Comparison of ENCODE assay signal across 29 cellular contexts in the genomic region with DNA sequence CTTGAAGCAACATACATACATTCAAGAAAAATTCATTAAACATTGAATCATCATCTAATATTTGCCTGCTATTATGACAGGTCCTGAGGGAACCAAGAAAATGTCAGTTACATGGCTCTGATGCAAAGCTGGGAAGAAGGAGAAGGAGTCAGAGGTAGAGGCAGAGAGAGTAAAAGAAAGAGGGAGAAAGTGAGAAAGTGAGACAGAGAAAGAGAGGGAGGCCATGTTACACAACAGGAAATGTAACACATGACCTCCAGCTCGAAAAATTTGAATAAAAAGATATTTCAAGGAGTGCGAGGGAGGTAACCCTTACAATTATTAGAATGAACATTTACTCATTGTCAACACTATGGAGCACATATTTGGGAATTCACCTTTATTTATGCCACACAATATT.
"Had no signal": no experiment of that assay in that cellular context is flagged by ENCODE, and none has a peak within 500 bp of the region (broad histone marks: within the 10 kb centered on the region; RNA-seq: fewer than 3 reads in every experiment).

No MANE protein-coding gene starts in this region.

- H3K4me3 ChIP-seq: ascending aorta, breast epithelium, esophagus squamous epithelium, gastroesophageal sphincter had no signal

- H3K4me1 ChIP-seq: ascending aorta, breast epithelium, esophagus squamous epithelium, gastroesophageal sphincter had no signal

- H3K4me3 Mint-ChIP-seq: activated CD4-positive, alpha-beta memory T cell treated with anti-CD3 and anti-CD28 coated beads, Interleukin-2, amount 10 ng/mL, durations not matched to agents 7 days and 5 days; activated CD4-positive, alpha-beta T cell treated with anti-CD3 and anti-CD28 coated beads, Interleukin-2, amount 10 ng/mL, durations not matched to agents 7 days and 5 days; activated naive CD4-positive, alpha-beta T cell treated with anti-CD3 and anti-CD28 coated beads, Interleukin-2, amount 10 ng/mL, durations not matched to agents 7 days and 5 days; activated naive CD8-positive, alpha-beta T cell treated with anti-CD3 and anti-CD28 coated beads, Interleukin-2, amount 10 ng/mL, durations not matched to agents 7 days and 5 days; activated T-cell treated with anti-CD3 and anti-CD28 coated beads, Interleukin-2, amount 50 U/mL, for 24 hours; activated T-cell treated with anti-CD3 and anti-CD28 coated beads, Interleukin-2, amount 50 U/mL, for 72 hours; brain; central memory CD8-positive, alpha-beta T cell; T-helper 17 cell; T-helper 2 cell treated with Interferon-gamma antibody and Interleukin-4, amounts not matched to agents 5 μg/mL and 100 μg/mL, for 36 hours had no signal

- H3K36me3 ChIP-seq: ascending aorta, breast epithelium, esophagus squamous epithelium, gastroesophageal sphincter had no signal

- H3K27me3 Mint-ChIP-seq: activated naive CD4-positive, alpha-beta T cell treated with anti-CD3 and anti-CD28 coated beads, Interleukin-2, amount 10 ng/mL, durations not matched to agents 7 days and 5 days; central memory CD8-positive, alpha-beta T cell had no signal

- H3K4me1 Mint-ChIP-seq: activated CD4-positive, alpha-beta memory T cell treated with anti-CD3 and anti-CD28 coated beads, Interleukin-2, amount 10 ng/mL, durations not matched to agents 7 days and 5 days; activated CD4-positive, alpha-beta T cell treated with anti-CD3 and anti-CD28 coated beads, Interleukin-2, amount 10 ng/mL, durations not matched to agents 7 days and 5 days; activated naive CD4-positive, alpha-beta T cell treated with anti-CD3 and anti-CD28 coated beads, Interleukin-2, amount 10 ng/mL, durations not matched to agents 7 days and 5 days; activated naive CD8-positive, alpha-beta T cell treated with anti-CD3 and anti-CD28 coated beads, Interleukin-2, amount 10 ng/mL, durations not matched to agents 7 days and 5 days; central memory CD8-positive, alpha-beta T cell; T-helper 17 cell had no signal

- H3K27me3 ChIP-seq: ascending aorta, breast epithelium, esophagus squamous epithelium, gastroesophageal sphincter had no signal

- H3K36me3 Mint-ChIP-seq: activated naive CD4-positive, alpha-beta T cell treated with anti-CD3 and anti-CD28 coated beads, Interleukin-2, amount 10 ng/mL, durations not matched to agents 7 days and 5 days; activated naive CD4-positive, alpha-beta T cell treated with anti-CD3 and anti-CD28 coated beads, Interleukin-2, amount 50 U/mL, for 72 hours; activated naive CD8-positive, alpha-beta T cell treated with anti-CD3 and anti-CD28 coated beads, Interleukin-2, amount 10 ng/mL, durations not matched to agents 7 days and 5 days; brain had no signal

- H3K27ac Mint-ChIP-seq: activated CD4-positive, alpha-beta memory T cell treated with anti-CD3 and anti-CD28 coated beads, Interleukin-2, amount 10 ng/mL, durations not matched to agents 7 days and 5 days; activated CD4-positive, alpha-beta T cell treated with anti-CD3 and anti-CD28 coated beads, Interleukin-2, amount 10 ng/mL, durations not matched to agents 7 days and 5 days; activated naive CD4-positive, alpha-beta T cell treated with anti-CD3 and anti-CD28 coated beads, Interleukin-2, amount 10 ng/mL, durations not matched to agents 7 days and 5 days; activated naive CD4-positive, alpha-beta T cell treated with anti-CD3 and anti-CD28 coated beads, Interleukin-2, amount 50 U/mL, for 72 hours; activated naive CD8-positive, alpha-beta T cell treated with anti-CD3 and anti-CD28 coated beads, Interleukin-2, amount 10 ng/mL, durations not matched to agents 7 days and 5 days; activated T-cell treated with anti-CD3 and anti-CD28 coated beads, Interleukin-2, amount 50 U/mL, for 24 hours; activated T-cell treated with anti-CD3 and anti-CD28 coated beads, Interleukin-2, amount 50 U/mL, for 72 hours; brain; T-helper 17 cell; T-helper 2 cell treated with Interferon-gamma antibody and Interleukin-4, amounts not matched to agents 5 μg/mL and 100 μg/mL, for 36 hours had no signal

- DNase-seq: activated CD4-positive, alpha-beta memory T cell treated with anti-CD3 and anti-CD28 coated beads, Interleukin-2, amount 10 ng/mL, durations not matched to agents 7 days and 5 days; activated CD4-positive, alpha-beta T cell treated with anti-CD3 and anti-CD28 coated beads for 1 hour; activated CD4-positive, alpha-beta T cell treated with anti-CD3 and anti-CD28 coated beads for 4 hours; activated CD4-positive, alpha-beta T cell treated with anti-CD3 and anti-CD28 coated beads, Interleukin-2, amount 10 ng/mL, durations not matched to agents 7 days and 5 days; activated CD4-positive, alpha-beta T cell treated with anti-CD3 and anti-CD28 coated beads, Interleukin-2, amount 50 U/mL, for 4 hours; activated CD8-positive, alpha-beta memory T cell treated with anti-CD3 and anti-CD28 coated beads, Interleukin-2, amount 50 U/mL, for 48 hours; activated gamma-delta T cell; activated naive CD4-positive, alpha-beta T cell; activated naive CD4-positive, alpha-beta T cell treated with anti-CD3 and anti-CD28 coated beads, Interleukin-2, amount 10 ng/mL, durations not matched to agents 7 days and 5 days; activated naive CD8-positive, alpha-beta T cell treated with anti-CD3 and anti-CD28 coated beads, Interleukin-2, amount 10 ng/mL, durations not matched to agents 7 days and 5 days; activated T-cell treated with anti-CD3 and anti-CD28 coated beads for 4 hours; activated T-cell treated with anti-CD3 and anti-CD28 coated beads, Interleukin-2, amount 50 U/mL, for 24 hours; activated T-cell treated with anti-CD3 and anti-CD28 coated beads, Interleukin-2, amount 50 U/mL, for 72 hours; cortex of kidney; dermis blood vessel endothelial cell; effector CD4-positive, alpha-beta T cell; esophagus squamous epithelium; foreskin melanocyte; T-helper 1 cell; T-helper 17 cell; T1000 had no signal

- H3K27ac ChIP-seq: ascending aorta, breast epithelium, epithelial cell of prostate, esophagus squamous epithelium, gastroesophageal sphincter had no signal

- H3K9me3 Mint-ChIP-seq: activated CD4-positive, alpha-beta memory T cell treated with anti-CD3 and anti-CD28 coated beads, Interleukin-2, amount 10 ng/mL, durations not matched to agents 7 days and 5 days; activated CD4-positive, alpha-beta T cell treated with anti-CD3 and anti-CD28 coated beads, Interleukin-2, amount 10 ng/mL, durations not matched to agents 7 days and 5 days; activated naive CD4-positive, alpha-beta T cell treated with anti-CD3 and anti-CD28 coated beads, Interleukin-2, amount 10 ng/mL, durations not matched to agents 7 days and 5 days; activated naive CD4-positive, alpha-beta T cell treated with anti-CD3 and anti-CD28 coated beads, Interleukin-2, amount 50 U/mL, for 72 hours; activated naive CD8-positive, alpha-beta T cell treated with anti-CD3 and anti-CD28 coated beads, Interleukin-2, amount 10 ng/mL, durations not matched to agents 7 days and 5 days; activated T-cell treated with anti-CD3 and anti-CD28 coated beads, Interleukin-2, amount 50 U/mL, for 24 hours; activated T-cell treated with anti-CD3 and anti-CD28 coated beads, Interleukin-2, amount 50 U/mL, for 72 hours; brain; central memory CD8-positive, alpha-beta T cell; T-helper 2 cell treated with Interferon-gamma antibody and Interleukin-4, amounts not matched to agents 5 μg/mL and 100 μg/mL, for 36 hours had no signal

- ATAC-seq: activated naive CD4-positive, alpha-beta T cell treated with anti-CD3 and anti-CD28 coated beads, Interleukin-2, amount 50 U/mL, for 72 hours; activated T-cell treated with anti-CD3 and anti-CD28 coated beads, Interleukin-2, amount 50 U/mL, for 72 hours; gastroesophageal sphincter; T-helper 17 cell had no signal
